ENCODE assay signal across 19 cellular contexts in the genomic region with DNA sequence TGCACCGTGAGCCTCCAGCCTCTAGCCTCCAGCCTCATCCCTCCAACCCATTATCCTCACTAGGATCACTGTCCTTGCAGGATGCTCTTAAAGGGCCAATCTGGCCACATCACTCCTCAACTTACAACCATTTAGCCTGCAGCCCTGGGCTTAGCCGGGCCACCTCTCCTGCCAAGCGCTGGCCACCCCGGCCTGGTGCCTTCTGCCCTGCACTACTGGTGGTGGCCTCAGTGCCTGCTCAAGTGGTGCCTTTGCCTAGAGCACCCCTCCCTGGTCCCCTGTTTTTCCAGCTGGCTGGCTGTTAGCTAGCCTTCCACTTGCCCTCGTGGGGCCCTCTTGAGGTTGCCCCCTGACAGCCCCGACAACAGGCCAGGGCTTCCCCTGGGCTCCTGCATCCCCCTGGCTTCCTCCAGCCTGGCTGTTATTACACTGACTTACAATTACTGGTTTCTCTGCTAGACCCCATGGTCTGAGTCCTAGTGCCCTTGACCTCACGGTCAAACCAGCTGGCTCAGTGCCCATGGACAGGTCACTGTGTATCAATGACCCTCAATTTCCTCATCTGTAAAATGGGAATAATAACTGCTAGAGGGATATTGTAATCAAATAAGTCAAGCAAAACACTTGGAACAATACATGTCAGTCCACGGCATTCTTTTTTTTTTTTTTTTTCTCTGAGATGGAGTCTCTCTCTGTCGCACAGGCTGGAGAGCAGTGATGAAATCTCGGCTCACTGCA. TPM values are rescaled to one million over a fixed set of nuclear protein-coding genes. Genes with fewer than 3 reads are reported as not detected.
DNase-seq lines count a peak whose midpoint lies in the region; TF ChIP-seq lines count a peak whose summit lies in the region.
"Had no signal": no experiment of that assay in that cellular context is flagged by ENCODE, and none has a peak within 500 bp of the region (broad histone marks: within the 10 kb centered on the region; RNA-seq: fewer than 3 reads in every experiment).

No MANE protein-coding gene starts in this region.

- H3K9ac ChIP-seq in BLaER1 = no peak overlapping the region
- no peak overlapping the region for H3K9ac ChIP-seq in H9 (ENCODE audit: extremely low read depth, insufficient read length, low read length)
- H3K9ac ChIP-seq in liver (ENCODE audit: low read depth in 1 of 2, low read length in 2 of 2) = no peak overlapping the region
- H3K9ac ChIP-seq in smooth muscle cell (ENCODE audit: low read depth) = no peak overlapping the region

- H3K79me2 ChIP-seq in H9 (ENCODE audit: insufficient read depth, low read length) (no peaks in the 10 kb centered on the region), osteoblast (ENCODE audit: insufficient read depth, low read length) (no peaks in the 10 kb centered on the region), smooth muscle cell (ENCODE audit: low read depth) (no peaks in the 10 kb centered on the region)

- no peak overlapping the region for H2BK15ac ChIP-seq in H9 (ENCODE audit: low read depth, low read length)

- no peaks in the 10 kb centered on the region for H3K23me2 ChIP-seq in H9 (ENCODE audit: insufficient read length, low read depth, low read length, poor library complexity, severe bottlenecking)

- no peak overlapping the region for H4K5ac ChIP-seq in H9 (ENCODE audit: insufficient read length, low read depth, low read length)

- H3K4me2 ChIP-seq in BLaER1 (peak overlapping the region; percentile 13; the same call in 1 of the 2 replicates), H9 (ENCODE audit: insufficient read depth, insufficient read length, low read length) (no peak overlapping the region), osteoblast (ENCODE audit: insufficient read depth, low read length) (no peak overlapping the region), smooth muscle cell (no peak overlapping the region)

- H3K4ac ChIP-seq in H9 (ENCODE audit: low read depth, low read length) = no peak overlapping the region

- no CpG with 5 or more reads among the region's 10 CpGs for WGBS in H9 (ENCODE audit: extremely low coverage, insufficient read length, low lambda C conversion rate)
- 68% methylated on average over 10 of the region's 10 CpGs for WGBS in liver
- 86% methylated on average over 10 of the region's 10 CpGs for WGBS in smooth muscle cell (ENCODE audit: low lambda C conversion rate)

- DNase-seq in H9 = no peak
- DNase-seq in osteoblast (ENCODE audit: insufficient read length, low spot score, missing footprints) = peak; percentile 41
- no peak for DNase-seq in smooth muscle cell (lab: John Stamatoyannopoulos, UW; ENCODE audit: unreplicated experiment)
- no peak for DNase-seq in ACHN
- DNase-seq: AML-193; CD8-positive, alpha-beta T cell; COR-L47; DMS 273 treated with DMSO at 0.1 percent for 48 hours; DMS53; DND-41; EL; GOT3; H7 had no signal

- H3K9me3 ChIP-seq in BLaER1 = no peaks in the 10 kb centered on the region
- H3K9me3 ChIP-seq in H9 (ENCODE audit: control insufficient read depth, low read depth, low read length) = no peaks in the 10 kb centered on the region
- no peaks in the 10 kb centered on the region for H3K9me3 ChIP-seq in liver (ENCODE audit: control insufficient read depth in 4 of 4, low read length in 3 of 4)
- no peaks in the 10 kb centered on the region for H3K9me3 ChIP-seq in osteoblast (ENCODE audit: low read depth, low read length)
- H3K9me3 ChIP-seq in smooth muscle cell (replicated peaks; ENCODE audit: low read depth) = no peaks in the 10 kb centered on the region

- H3T11ph ChIP-seq in H9 (ENCODE audit: low read length) = no peak overlapping the region

- no peaks in the 10 kb centered on the region for H3K79me1 ChIP-seq in H9 (ENCODE audit: insufficient read depth, low read depth, low read length, poor library complexity, severe bottlenecking)

- no peak overlapping the region for H3K4me3 ChIP-seq in BLaER1
- H3K4me3 ChIP-seq in liver (ENCODE audit: low read depth in 1 of 3, low read length in 3 of 3) = no peak overlapping the region
- H3K4me3 ChIP-seq in osteoblast (ENCODE audit: insufficient read depth, low read length) = no peak overlapping the region
- no peak overlapping the region for H3K4me3 ChIP-seq in smooth muscle cell
- H3K4me3 ChIP-seq: GM12878 had no signal

- H3K9me3 Mint-ChIP-seq in H9 = no peaks in the 10 kb centered on the region; a peak in 1 of 5 replicates
- H3K9me3 Mint-ChIP-seq: CD8-positive, alpha-beta T cell had no signal

- H2BK12ac ChIP-seq in H9 (ENCODE audit: insufficient read length, low read depth, low read length) = no peak overlapping the region

- H3K27ac ChIP-seq in BLaER1 (peak overlapping the region; percentile 19; the same call in 1 of the 2 replicates), H9 (ENCODE audit: insufficient read length, low read depth, low read length) (no peak overlapping the region), liver (ENCODE audit: low read depth in 1 of 2, low read length in 2 of 2) (peak overlapping the region; percentile 80 to 91), osteoblast (ENCODE audit: low read depth, low read length) (no peak overlapping the region), smooth muscle cell (ENCODE audit: low read depth) (no peak overlapping the region)

- H3K4me1 ChIP-seq in BLaER1 (peaks cover 40% of the 10 kb centered on the region), H9 (ENCODE audit: insufficient read depth, low read length) (no peaks in the 10 kb centered on the region), liver (ENCODE audit: control insufficient read depth in 4 of 4, insufficient read depth in 4 of 4, low read length in 3 of 4) (peaks cover 15 to 54% (median 35%) of the 10 kb centered on the region in 4 donors), osteoblast (ENCODE audit: insufficient read depth, low read length) (no peaks in the 10 kb centered on the region), smooth muscle cell (ENCODE audit: low read depth) (no peaks in the 10 kb centered on the region)

- peaks cover 3 to 12% of the 10 kb centered on the region in 2 experiments; a peak in 3 of 4 replicates for H3K4me1 Mint-ChIP-seq in H9
- H3K4me1 Mint-ChIP-seq: CD14-positive monocyte had no signal

- H3K27me3 ChIP-seq in BLaER1 = no peaks in the 10 kb centered on the region
- H3K27me3 ChIP-seq in H9 (ENCODE audit: insufficient read depth, low read length) = no peaks in the 10 kb centered on the region
- H3K27me3 ChIP-seq in liver (ENCODE audit: control insufficient read depth in 4 of 4, insufficient read depth in 4 of 4, low read length in 3 of 4) = no peaks in the 10 kb centered on the region
- H3K27me3 ChIP-seq in osteoblast (ENCODE audit: insufficient read depth, low read length) = peaks cover 11% of the 10 kb centered on the region
- peaks cover 4% of the 10 kb centered on the region for H3K27me3 ChIP-seq in smooth muscle cell (ENCODE audit: low read depth)

- no peak overlapping the region for H3K23ac ChIP-seq in H9 (ENCODE audit: insufficient read length, low read depth, low read length)

- no peak overlapping the region for H2BK20ac ChIP-seq in H9 (ENCODE audit: low read depth, low read length, poor library complexity, severe bottlenecking)

- H3K56ac ChIP-seq in H9 (ENCODE audit: insufficient read length, low read depth, low read length) = no peak overlapping the region

- H4K8ac ChIP-seq in H9 (replicated peaks; ENCODE audit: insufficient read length, low read depth, low read length) = no peak overlapping the region

- no peak overlapping the region; a peak in 1 of 7 replicates for H3K27ac Mint-ChIP-seq in H9
- H3K27ac Mint-ChIP-seq: CD14-positive monocyte; CD8-positive, alpha-beta T cell had no signal

- no peak for TF ChIP-seq RAD21 in liver (IDR thresholded peaks at IDR 0.05)

- H3K4me3 Mint-ChIP-seq in H9 = no peak overlapping the region
- H3K4me3 Mint-ChIP-seq: CD14-positive monocyte; CD8-positive, alpha-beta T cell had no signal

- no peak overlapping the region for H2BK120ac ChIP-seq in H9 (ENCODE audit: low read depth, low read length, poor library complexity, severe bottlenecking)

- H3K36me3 Mint-ChIP-seq in H9 (ENCODE audit: insufficient read depth in 1 of 3, low read depth in 3 of 3) = no peaks in the 10 kb centered on the region
- H3K36me3 Mint-ChIP-seq: CD14-positive monocyte; CD8-positive, alpha-beta T cell had no signal

- H3K18ac ChIP-seq in H9 (ENCODE audit: insufficient read length, low read depth, low read length) = peak overlapping the region; percentile 26

- H3K27me3 Mint-ChIP-seq in H9 (ENCODE audit: low read depth) = peaks cover 1% of the 10 kb centered on the region; the same call in 1 of the 2 replicates

- no peak overlapping the region for H3K14ac ChIP-seq in H9 (ENCODE audit: insufficient read depth, low read length)

- no peaks in the 10 kb centered on the region for H3F3A ChIP-seq in smooth muscle cell (ENCODE audit: low read depth)

- H4K91ac ChIP-seq in H9 (ENCODE audit: insufficient read length, low read depth, low read length) = no peak overlapping the region

- in situ Hi-C loops in ACHN (cut with HindIII; ENCODE audit: low pct_ligation_motif_present, low pct_unique_long_range_greater_than_20kb, low sequenced_read_pairs) = no loop called here

- H2AK5ac ChIP-seq in H9 (ENCODE audit: insufficient read length, low read length) = no peak overlapping the region

- peaks cover 7% of the 10 kb centered on the region; the same call in 1 of the 2 replicates for H4K20me1 ChIP-seq in BLaER1
- H4K20me1 ChIP-seq in H9 (ENCODE audit: control insufficient read depth, insufficient read depth, insufficient read length) = no peaks in the 10 kb centered on the region
- no peaks in the 10 kb centered on the region for H4K20me1 ChIP-seq in osteoblast (ENCODE audit: insufficient read depth, low read length)
- H4K20me1 ChIP-seq in smooth muscle cell (ENCODE audit: low read depth) = no peaks in the 10 kb centered on the region

- peaks cover 3% of the 10 kb centered on the region; the same call in 1 of the 2 replicates for H3K36me3 ChIP-seq in BLaER1
- no peaks in the 10 kb centered on the region for H3K36me3 ChIP-seq in liver (ENCODE audit: control insufficient read depth in 4 of 4, insufficient read depth in 3 of 4, low read depth in 1 of 4, low read length in 3 of 4)
- no peaks in the 10 kb centered on the region for H3K36me3 ChIP-seq in osteoblast (ENCODE audit: insufficient read depth, low read length)
- H3K36me3 ChIP-seq in smooth muscle cell (ENCODE audit: low read depth) = no peaks in the 10 kb centered on the region

- H2BK5ac ChIP-seq in H9 (ENCODE audit: insufficient read length, low read length) = no peak overlapping the region

- TF ChIP-seq CTCF in H9 (conservative IDR thresholded peaks at IDR 0.05) = no peak
- no peak for TF ChIP-seq CTCF in liver (IDR thresholded peaks at IDR 0.05; ENCODE audit: low read depth, low read length, missing input control)
- no peak for TF ChIP-seq CTCF in osteoblast (IDR thresholded peaks at IDR 0.05; ENCODE audit: extremely low read depth, low read depth, low read length)
- TF ChIP-seq CTCF in smooth muscle cell (IDR thresholded peaks at IDR 0.05; ENCODE audit: borderline replicate concordance, insufficient read depth, poor library complexity, severe bottlenecking) = no peak

- H2AFZ ChIP-seq in H9 (ENCODE audit: low read length) = no peak overlapping the region
- H2AFZ ChIP-seq in osteoblast (ENCODE audit: low read length) = no peak overlapping the region
- no peak overlapping the region for H2AFZ ChIP-seq in smooth muscle cell (ENCODE audit: low read depth)

RNA-seq across cellular contexts. Expression of a gene that starts 15.5 kb away (rescaled TPM):
- 0.22 and 0.33 TPM in 2 replicates for total RNA-seq in H9 (2021)
- total RNA-seq in liver = 10 to 100 TPM; 26.8 to 27.8 TPM
- 10 to 100 TPM; 10.4 to 14.6 TPM for polyA plus RNA-seq in liver
- total RNA-seq in osteoblast = not detected in 2 replicates
- total RNA-seq in smooth muscle cell = not detected in 2 replicates
- not detected in 2 replicates for polyA plus RNA-seq in smooth muscle cell
- total RNA-seq: CD8-positive, alpha-beta T cell; G401; GM12878 had no signal
- polyA plus RNA-seq: BJ, CD14-positive monocyte had no signal

Comparison
In these comparisons a context has a peak if more than half of its experiments do, and no peak if none do; other contexts are left out.
1. H3K27ac ChIP-seq: peak in BLaER1 (single experiment) and liver (2 of 2); none in H9 (single experiment), osteoblast (single experiment) and smooth muscle cell (single experiment).
2. RNA of a gene that starts 15.5 kb away (total RNA-seq): 26.8 to 27.8 TPM in liver; 0.22 to 0.33 TPM in H9, not detected in osteoblast and not detected in smooth muscle cell; every median in the first group is over 10 times any median in the second.